ENCODE assay signal across 10 cellular contexts in genomic region chr14:89466460-89466859, GRCh38. TPM values are rescaled to one million over a fixed set of nuclear protein-coding genes. Genes with fewer than 3 reads are reported as not detected.
DNase-seq lines count a peak whose midpoint lies in the region; ATAC-seq lines count a peak whose summit lies in the region.
"Had no signal": no experiment of that assay in that cellular context is flagged by ENCODE, and none has a peak within 500 bp of the region (broad histone marks: within the 10 kb centered on the region; RNA-seq: fewer than 3 reads in every experiment).

No MANE protein-coding gene starts in this region.

- peaks cover 9% of the 10 kb centered on the region for H3K36me3 Mint-ChIP-seq in central memory CD8-positive, alpha-beta T cell (ENCODE audit: insufficient read depth)
- H3K36me3 Mint-ChIP-seq in stimulated activated memory B cell treated with anti-CD40 and anti-IgM and Interleukin-4, amounts not matched to agents 10 μg/mL and 1 μg/mL and 100 μg/mL, for 72 hours, result peaks cover 21% of the 10 kb centered on the region

- ATAC-seq in central memory CD8-positive, alpha-beta T cell (replicated peaks; ENCODE audit: extremely low read depth, poor library complexity, severe bottlenecking), result peak; percentile 100
- ATAC-seq in stimulated activated memory B cell treated with anti-CD40 and anti-IgM and Interleukin-4, amounts not matched to agents 10 μg/mL and 1 μg/mL and 100 μg/mL, for 72 hours, result no peak
- ATAC-seq: stimulated activated naive B cell treated with anti-CD40 and anti-IgM and Interleukin-4, amounts not matched to agents 10 μg/mL and 1 μg/mL and 100 μg/mL, for 72 hours had no signal

- H3K4me3 Mint-ChIP-seq in central memory CD8-positive, alpha-beta T cell, result peak overlapping the region; percentile 67
- H3K4me3 Mint-ChIP-seq in stimulated activated memory B cell treated with anti-CD40 and anti-IgM and Interleukin-4, amounts not matched to agents 10 μg/mL and 1 μg/mL and 100 μg/mL, for 72 hours, result no peak overlapping the region
- H3K4me3 Mint-ChIP-seq: stimulated activated naive B cell treated with anti-CD40 and anti-IgM and Interleukin-4, amounts not matched to agents 10 μg/mL and 1 μg/mL and 100 μg/mL, for 72 hours had no signal

- peak overlapping the region; percentile 70 for H3K27ac Mint-ChIP-seq in central memory CD8-positive, alpha-beta T cell (ENCODE audit: low read depth)
- H3K27ac Mint-ChIP-seq in stimulated activated memory B cell treated with anti-CD40 and anti-IgM and Interleukin-4, amounts not matched to agents 10 μg/mL and 1 μg/mL and 100 μg/mL, for 72 hours, result peak overlapping the region; percentile 12
- H3K27ac Mint-ChIP-seq: stimulated activated naive B cell treated with anti-CD40 and anti-IgM and Interleukin-4, amounts not matched to agents 10 μg/mL and 1 μg/mL and 100 μg/mL, for 72 hours had no signal

- H3K27me3 Mint-ChIP-seq in central memory CD8-positive, alpha-beta T cell, result no peaks in the 10 kb centered on the region
- H3K27me3 Mint-ChIP-seq in stimulated activated memory B cell treated with anti-CD40 and anti-IgM and Interleukin-4, amounts not matched to agents 10 μg/mL and 1 μg/mL and 100 μg/mL, for 72 hours, result no peaks in the 10 kb centered on the region
- H3K27me3 Mint-ChIP-seq: stimulated activated naive B cell treated with anti-CD40 and anti-IgM and Interleukin-4, amounts not matched to agents 10 μg/mL and 1 μg/mL and 100 μg/mL, for 72 hours had no signal

- H3K4me1 Mint-ChIP-seq in central memory CD8-positive, alpha-beta T cell, result peaks cover 59% of the 10 kb centered on the region
- peaks cover 39% of the 10 kb centered on the region for H3K4me1 Mint-ChIP-seq in stimulated activated memory B cell treated with anti-CD40 and anti-IgM and Interleukin-4, amounts not matched to agents 10 μg/mL and 1 μg/mL and 100 μg/mL, for 72 hours

- DNase-seq in activated T-cell treated with anti-CD3 and anti-CD28 coated beads for 24 hours (ENCODE audit: low read depth), result peak; percentile 20
- DNase-seq in activated T-cell treated with anti-CD3 and anti-CD28 coated beads for 4 hours, result no peak
- peak; percentile 66 for DNase-seq in NOMO-1 treated with DMSO at 0.1 percent for 48 hours (lab: John Stamatoyannopoulos, UW; ENCODE audit: unreplicated experiment)
- peak; percentile 38 to 62 for DNase-seq in central memory CD8-positive, alpha-beta T cell (ENCODE audit: low spot score in 2 of 2)
- DNase-seq in GM03348 (ENCODE audit: low spot score), result no peak
- no peak for DNase-seq in cerebellum (ENCODE audit: low spot score)
- no peak for DNase-seq in OCI-M2 (lab: John Stamatoyannopoulos, UW; ENCODE audit: unreplicated experiment)
- DNase-seq: NCI-H82; stimulated activated naive B cell treated with anti-CD40 and anti-IgM and Interleukin-4, amounts not matched to agents 10 μg/mL and 1 μg/mL and 100 μg/mL, for 72 hours had no signal

- H3K9me3 Mint-ChIP-seq in central memory CD8-positive, alpha-beta T cell, result no peaks in the 10 kb centered on the region
- no peaks in the 10 kb centered on the region for H3K9me3 Mint-ChIP-seq in stimulated activated memory B cell treated with anti-CD40 and anti-IgM and Interleukin-4, amounts not matched to agents 10 μg/mL and 1 μg/mL and 100 μg/mL, for 72 hours

RNA-seq across cellular contexts. Expression of gene FOXN3, which starts 49.4 kb away (rescaled TPM):
- 57.6 TPM for total RNA-seq in cerebellum

Comparison
In these comparisons a context has a peak if more than half of its experiments do, and no peak if none do; other contexts are left out.
1. DNase-seq: peak in activated T-cell treated with anti-CD3 and anti-CD28 coated beads for 24 hours (single experiment), NOMO-1 treated with DMSO at 0.1 percent for 48 hours (single experiment) and central memory CD8-positive, alpha-beta T cell (2 of 2); none in activated T-cell treated with anti-CD3 and anti-CD28 coated beads for 4 hours (single experiment), GM03348 (single experiment), cerebellum (single experiment) and OCI-M2 (single experiment).